ENCODE assay signal across 27 cellular contexts in the genomic region with DNA sequence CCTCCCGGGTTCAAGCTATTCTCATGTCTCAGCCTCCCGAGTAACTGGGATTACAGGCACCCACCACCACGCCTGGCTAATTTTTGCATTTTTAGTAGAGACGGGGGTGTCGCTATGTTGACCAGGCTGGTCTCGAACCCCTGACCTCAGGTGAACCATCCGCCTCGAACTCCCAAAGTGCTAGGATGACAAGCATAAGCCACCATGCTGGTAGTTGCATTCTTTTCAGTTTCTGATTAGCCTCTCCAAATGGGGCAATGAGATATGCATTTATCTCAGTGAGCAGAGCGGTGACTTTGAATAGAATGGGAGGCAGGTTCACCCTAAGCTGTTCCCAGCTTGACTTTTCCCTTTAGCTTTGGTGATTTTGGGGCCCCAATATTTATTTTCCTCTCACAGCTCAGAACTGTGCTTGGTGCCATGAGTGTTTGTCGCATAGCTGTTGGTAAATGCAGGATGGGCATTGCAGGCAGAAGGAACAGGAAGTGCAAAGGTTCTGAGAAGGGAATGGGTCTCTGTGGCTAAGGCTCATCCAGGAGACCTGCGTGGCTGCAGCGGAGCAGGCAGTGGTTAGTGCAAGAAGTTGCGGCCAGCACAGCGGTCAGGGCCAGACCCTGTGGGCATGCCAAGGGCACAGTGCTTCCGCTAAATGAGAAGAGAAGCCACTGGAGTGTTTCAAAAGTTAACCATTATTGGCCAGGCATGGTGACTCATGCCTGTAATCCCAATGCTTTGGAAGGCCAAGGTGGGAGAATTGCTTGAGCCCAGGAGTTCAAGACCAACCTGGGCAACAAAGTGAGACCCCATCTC. TPM values are rescaled to one million over a fixed set of nuclear protein-coding genes. Genes with fewer than 3 reads are reported as not detected.
DNase-seq lines count a peak whose midpoint lies in the region; FAIRE-seq and TF ChIP-seq lines count a peak whose summit lies in the region.
"Had no signal": no experiment of that assay in that cellular context is flagged by ENCODE, and none has a peak within 500 bp of the region (broad histone marks: within the 10 kb centered on the region; RNA-seq: fewer than 3 reads in every experiment).

No MANE protein-coding gene starts in this region.

- H4K8ac ChIP-seq in H1 (ENCODE audit: extremely low read depth, insufficient read depth, low read length) = no peak overlapping the region

- H3K27me3 ChIP-seq in H1 (replicated peaks in 1 of 4; ENCODE audit: control insufficient read depth in 3 of 4, extremely low read depth in 1 of 4, insufficient read depth in 3 of 4, low read length in 3 of 4) = no peaks in the 10 kb centered on the region
- H3K27me3 ChIP-seq in uterus = no peaks in the 10 kb centered on the region
- H3K27me3 ChIP-seq: body of pancreas, esophagus squamous epithelium had no signal

- no peaks in the 10 kb centered on the region for H3K79me2 ChIP-seq in H1 (ENCODE audit: control insufficient read depth in 1 of 2, insufficient read depth in 2 of 2, low read length in 2 of 2)

- 91% methylated on average over 15 of the region's 15 CpGs; no CpG with 5 or more reads in 1 of the 2 experiments for WGBS in H1 (ENCODE audit: extremely low coverage in 1 of 2, insufficient coverage in 1 of 2, insufficient read length in 1 of 2, insufficient replicate concordance in 2 of 2, low coverage in 1 of 2, low lambda C conversion rate in 2 of 2, missing lambda C conversion rate in 1 of 2), 2 experiments

- CTCF ChIA-PET in H1 (lab: Charles Lee; ENCODE audit: partially characterized antibody) = interaction anchor here (0.6 to 6.5 kb wide), 4 partner anchors 12 to 1321 kb away, joined by 3 to 192 read pairs (median 24); a partner anchor contains a TSS

- no peak overlapping the region for H3K18ac ChIP-seq in H1 (ENCODE audit: extremely low read depth, low read length)

- no peak overlapping the region for H2AFZ ChIP-seq in H1 (ENCODE audit: low read length)

- no peak for FAIRE-seq in H1 (lab: Jason Lieb, UNC)
- FAIRE-seq: small intestine had no signal

- H3K14ac ChIP-seq in H1 (ENCODE audit: insufficient read length) = no peak overlapping the region

- H3K4me3 ChIP-seq in H1 (ENCODE audit: extremely low read depth in 1 of 4, insufficient read depth in 2 of 4, low read depth in 3 of 4, low read length in 4 of 4) (no peak overlapping the region), uterus (no peak overlapping the region)
- H3K4me3 ChIP-seq: body of pancreas, esophagus squamous epithelium, thoracic aorta had no signal

- POLR2A ChIA-PET in H1 (lab: Charles Lee; ENCODE audit: partially characterized antibody) = interaction anchor here (1.5 to 1.8 kb wide), 2 partner anchors 18 to 87 kb away, joined by 3 to 4 read pairs; no protein-coding TSS in a partner anchor

- intact Hi-C loops in uterus (cut with DNase I; ENCODE audit: low total_unique reads) = no loop called here

- TF ChIP-seq POLR2A in H1 (IDR thresholded peaks at IDR 0.05; ENCODE audit: control extremely low read depth in 1 of 2, low read depth in 2 of 2, low read length in 2 of 2) (no peak), uterus (IDR thresholded peaks at IDR 0.05) (no peak)

- no peaks in the 10 kb centered on the region for H3K9me3 ChIP-seq in H1 (ENCODE audit: insufficient read depth in 2 of 2, low read depth in 1 of 2, low read length in 1 of 2)
- H3K9me3 ChIP-seq in uterus = no peaks in the 10 kb centered on the region
- H3K9me3 ChIP-seq: body of pancreas, esophagus squamous epithelium, thoracic aorta had no signal

- H3K4me1 ChIP-seq in H1 (replicated peaks in 1 of 4; ENCODE audit: control insufficient read depth in 3 of 4, insufficient read depth in 4 of 4, low read length in 3 of 4) (no peaks in the 10 kb centered on the region), uterus (no peaks in the 10 kb centered on the region)
- H3K4me1 ChIP-seq: body of pancreas had no signal

- no peaks in the 10 kb centered on the region for H3K23me2 ChIP-seq in H1 (ENCODE audit: low read depth, low read length)

- TF ChIP-seq RAD21 in H1 (IDR thresholded peaks at IDR 0.05 in 1 of 2, conservative IDR thresholded peaks at IDR 0.05 in 1 of 2; ENCODE audit: low read depth in 2 of 2, low read length in 2 of 2) = no peak

- no peak overlapping the region for H3K9ac ChIP-seq in H1 (replicated peaks in 1 of 4; ENCODE audit: extremely low read depth in 1 of 4, low read depth in 3 of 4, low read length in 3 of 4)

- H3K27ac ChIP-seq in H1 (ENCODE audit: low read depth, low read length) (no peak overlapping the region), uterus (no peak overlapping the region)
- H3K27ac ChIP-seq: body of pancreas, esophagus squamous epithelium, thoracic aorta had no signal

- no peak overlapping the region for H2BK20ac ChIP-seq in H1 (ENCODE audit: low read length)

- H3K4ac ChIP-seq in H1 (replicated peaks; ENCODE audit: insufficient read length, low read depth, low read length) = no peak overlapping the region

- H4K91ac ChIP-seq in H1 (replicated peaks; ENCODE audit: insufficient read length, low read length) = no peak overlapping the region

- H3K36me3 ChIP-seq in H1 (ENCODE audit: control insufficient read depth in 2 of 4, insufficient read depth in 4 of 4, low read length in 3 of 4) (no peaks in the 10 kb centered on the region), uterus (no peaks in the 10 kb centered on the region)
- H3K36me3 ChIP-seq: esophagus squamous epithelium, thoracic aorta had no signal

- no peak overlapping the region for H2BK12ac ChIP-seq in H1 (ENCODE audit: low read depth, low read length)

- H3K56ac ChIP-seq in H1 (replicated peaks; ENCODE audit: insufficient read length, low read depth, low read length) = no peak overlapping the region

- no peak overlapping the region for H4K5ac ChIP-seq in H1 (ENCODE audit: insufficient read length, low read depth, low read length)

- H2BK5ac ChIP-seq in H1 (ENCODE audit: low read depth, low read length) = no peak overlapping the region

- TF ChIP-seq CTCF in H1 (IDR thresholded peaks at IDR 0.05; ENCODE audit: control extremely low read depth in 1 of 3, insufficient read depth in 1 of 3, low read depth in 1 of 3, low read length in 3 of 3) (no peak), uterus (IDR thresholded peaks at IDR 0.05) (no peak)

- no peak overlapping the region for H3K4me2 ChIP-seq in H1 (ENCODE audit: insufficient read depth in 1 of 2, low read depth in 2 of 2, low read length in 2 of 2)

- DNase-seq in HK-2 (ENCODE audit: unreplicated experiment) = peak; percentile 67
- DNase-seq in NOMO-1 treated with dmso at 0.1 percent for 144 hours (lab: John Stamatoyannopoulos, UW; ENCODE audit: unreplicated experiment) = peak; percentile 37
- no peak for DNase-seq in H1 (ENCODE audit: low read depth in 1 of 2, low spot score in 2 of 2)
- DNase-seq in renal cortical epithelial cell (ENCODE audit: low read depth) = peak; percentile 92
- DNase-seq in NCI-H510A (lab: John Stamatoyannopoulos, UW) = no peak
- DNase-seq in uterus = no peak
- DNase-seq in NAMALWA (ENCODE audit: low spot score) = no peak
- DNase-seq: activated CD4-positive, alpha-beta T cell treated with anti-CD3 and anti-CD28 coated beads, Interleukin-2, amount 50 U/mL, for 4 hours; activated CD8-positive, alpha-beta memory T cell treated with anti-CD3 and anti-CD28 coated beads, Interleukin-2, amount 50 U/mL, for 4 hours; body of pancreas; Calu3; effector memory CD4-positive, alpha-beta T cell; esophagus squamous epithelium; NCI-H1105; NCI-H2029; NCI-H345; nucleus accumbens; small intestine; stimulated activated CD4-positive, alpha-beta T cell treated with anti-CD3 and anti-CD28 coated beads, Interleukin-2, amount 100 ng/mL, for 48 hours; stimulated activated naive CD4-positive, alpha-beta T cell; T-helper 2 cell had no signal

- no peak overlapping the region for H3K23ac ChIP-seq in H1 (ENCODE audit: insufficient read length)

- peak overlapping the region; percentile 16; the same call in 1 of the 2 replicates for H2BK15ac ChIP-seq in H1 (ENCODE audit: low read length)

- no peak overlapping the region for H2AK5ac ChIP-seq in H1 (ENCODE audit: low read depth, low read length)

- TF ChIP-seq EP300 in H1 (IDR thresholded peaks at IDR 0.05; ENCODE audit: borderline replicate concordance in 1 of 2, low read depth in 2 of 2, low read length in 2 of 2) = no peak

- H4K20me1 ChIP-seq in H1 (replicated peaks in 1 of 2; ENCODE audit: control insufficient read depth in 1 of 2, insufficient read depth in 2 of 2, low read length in 2 of 2) = no peaks in the 10 kb centered on the region

- H3K79me1 ChIP-seq in H1 (ENCODE audit: low read depth, low read length) = no peaks in the 10 kb centered on the region

- no peak overlapping the region for H2BK120ac ChIP-seq in H1 (replicated peaks; ENCODE audit: low read depth, low read length)

RNA-seq across cellular contexts. Expression of a gene that starts 20.7 kb away (rescaled TPM):
- total RNA-seq in H1 (2021; fragmentation: NEBNext Ultra II Directional; extraction: Animal tissue kit (Norgen Biotek cat#: 25700)) = 4.0 and 4.1 TPM in 2 replicates
- 16.4 and 18.4 TPM in 2 replicates for polyA plus RNA-seq in H1 (2011; rRNA removed)
- 7.3 TPM for polyA plus RNA-seq in H1 (2011; cell fraction: cytosol; rRNA removed)
- polyA plus RNA-seq in H1 (2011; cell fraction: nucleus; rRNA removed) = 10.4 TPM
- polyA plus RNA-seq in H1 (2012, experiment 1 of 2) = 4.2 to 7.0 TPM (median 5.4 TPM) in 4 replicates
- 5.2 TPM for polyA plus RNA-seq in H1 (2012, experiment 2 of 2)
- polyA plus RNA-seq in H1 (2013, experiment 1 of 2) = 6.0 TPM
- polyA plus RNA-seq in H1 (2013, experiment 2 of 2) = 5.9 TPM
- 2.0 and 2.5 TPM in 2 replicates for polyA minus RNA-seq in H1 (2011; rRNA and poly(A)+ RNA removed)
- 3.4 TPM for polyA minus RNA-seq in H1 (2011; cell fraction: cytosol; rRNA and poly(A)+ RNA removed)
- 3.5 TPM for polyA minus RNA-seq in H1 (2011; cell fraction: nucleus; rRNA and poly(A)+ RNA removed)
- 0.20 TPM in 1 of 2 replicates, not detected in the other for total RNA-seq in renal cortical epithelial cell
- total RNA-seq in uterus = 1 to 10 TPM in 1 of 4 donors, under 1 TPM in 1, not detected in 2; 0.28 to 2.4 TPM
- total RNA-seq: pulmonary artery endothelial cell had no signal

RNA-seq across cellular contexts. Expression of a gene that starts 30.0 kb away (rescaled TPM):
- not detected in 2 replicates for total RNA-seq in H1 (2021; fragmentation: NEBNext Ultra II Directional; extraction: Animal tissue kit (Norgen Biotek cat#: 25700))
- 0.06 and 0.12 TPM in 2 replicates for polyA plus RNA-seq in H1 (2011; rRNA removed)
- polyA plus RNA-seq in H1 (2011; cell fraction: cytosol; rRNA removed) = 0.19 TPM
- 0.07 TPM for polyA plus RNA-seq in H1 (2011; cell fraction: nucleus; rRNA removed)
- 0.36 TPM in 1 of 4 replicates, not detected in the others for polyA plus RNA-seq in H1 (2012, experiment 1 of 2)
- not detected for polyA plus RNA-seq in H1 (2012, experiment 2 of 2)
- polyA plus RNA-seq in H1 (2013, experiment 1 of 2) = 0.12 TPM
- not detected for polyA plus RNA-seq in H1 (2013, experiment 2 of 2)
- polyA minus RNA-seq in H1 (2011; rRNA and poly(A)+ RNA removed) = not detected in 2 replicates
- not detected for polyA minus RNA-seq in H1 (2011; cell fraction: cytosol; rRNA and poly(A)+ RNA removed)
- not detected for polyA minus RNA-seq in H1 (2011; cell fraction: nucleus; rRNA and poly(A)+ RNA removed)
- not detected in 2 replicates for total RNA-seq in renal cortical epithelial cell
- total RNA-seq in uterus = not detected
- total RNA-seq: activated T-helper 2 cell treated with anti-CD3 and anti-CD28 coated beads, Interferon-gamma antibody, Interleukin-2, Interleukin-4, amounts not matched to agents 10 μg/mL and 5 μg/mL and 100 μg/mL, durations not matched to agents 14 hours and 24 hours and 36 hours; body of pancreas; Calu3; Daoy; H4; pulmonary artery endothelial cell; SK-MEL-5; thoracic aorta had no signal
- polyA plus RNA-seq: small intestine had no signal

RNA-seq across cellular contexts. Expression of a gene that starts 59.8 kb away (rescaled TPM):
- total RNA-seq in H1 (2021; fragmentation: NEBNext Ultra II Directional; extraction: Animal tissue kit (Norgen Biotek cat#: 25700)) = 7.5 and 8.5 TPM in 2 replicates
- 4.0 and 6.5 TPM in 2 replicates for polyA plus RNA-seq in H1 (2011; rRNA removed)
- 6.4 TPM for polyA plus RNA-seq in H1 (2011; cell fraction: cytosol; rRNA removed)
- 15.0 TPM for polyA plus RNA-seq in H1 (2011; cell fraction: nucleus; rRNA removed)
- polyA plus RNA-seq in H1 (2012, experiment 1 of 2) = 4.4 to 7.9 TPM (median 7.4 TPM) in 4 replicates
- polyA plus RNA-seq in H1 (2012, experiment 2 of 2) = 4.7 TPM
- 5.8 TPM for polyA plus RNA-seq in H1 (2013, experiment 1 of 2)
- 6.0 TPM for polyA plus RNA-seq in H1 (2013, experiment 2 of 2)
- 3.1 and 3.2 TPM in 2 replicates for polyA minus RNA-seq in H1 (2011; rRNA and poly(A)+ RNA removed)
- polyA minus RNA-seq in H1 (2011; cell fraction: cytosol; rRNA and poly(A)+ RNA removed) = 6.4 TPM
- 9.0 TPM for polyA minus RNA-seq in H1 (2011; cell fraction: nucleus; rRNA and poly(A)+ RNA removed)
- total RNA-seq in renal cortical epithelial cell = 9.6 and 12.3 TPM in 2 replicates
- total RNA-seq in uterus = 10 to 100 TPM in 2 of 4 donors, under 1 TPM in 2; 0.51 to 27.1 (median 6.1) TPM

Comparison
In these comparisons a context has a peak if more than half of its experiments do, and no peak if none do; other contexts are left out.
1. DNase-seq: peak in HK-2 (single experiment), NOMO-1 treated with dmso at 0.1 percent for 144 hours (single experiment) and renal cortical epithelial cell (single experiment); none in H1 (0 of 2), NCI-H510A (single experiment), uterus (0 of 2) and NAMALWA (single experiment).